ENCODE assay signal across 16 cellular contexts in the genomic region with DNA sequence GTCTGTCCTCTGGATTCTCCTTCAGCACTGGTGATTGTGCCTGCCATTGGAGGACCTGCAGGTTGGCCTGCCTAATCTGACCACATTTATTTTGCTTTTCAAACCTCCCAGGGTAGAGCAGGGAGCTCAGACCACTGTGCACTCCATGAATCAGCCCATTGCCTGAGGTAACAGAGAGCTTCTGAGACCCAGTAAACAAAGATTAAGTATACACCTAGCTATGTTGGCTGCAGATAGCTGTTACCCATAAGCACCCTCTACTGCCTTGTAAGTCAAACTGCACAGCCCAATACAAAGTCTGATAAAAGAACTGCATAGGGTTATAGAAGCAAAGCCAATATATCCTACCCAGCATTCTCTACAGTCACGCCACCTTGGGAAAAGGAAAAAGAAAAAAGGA.
A peak's percentile ranks its signal among the peaks of the same experiment; 100 is the strongest.
DNase-seq lines count a peak whose midpoint lies in the region; ATAC-seq and TF ChIP-seq lines count a peak whose summit lies in the region.
"Had no signal": no experiment of that assay in that cellular context is flagged by ENCODE, and none has a peak within 500 bp of the region (broad histone marks: within the 10 kb centered on the region; RNA-seq: fewer than 3 reads in every experiment).

No MANE protein-coding gene starts in this region.

- peak; percentile 50 for TF ChIP-seq CTCF in endodermal cell (conservative IDR thresholded peaks at IDR 0.05)
- peak; percentile 17 for TF ChIP-seq CTCF in neural progenitor cell (IDR thresholded peaks at IDR 0.05)

- H3K9me3 Mint-ChIP-seq in endodermal cell (peaks cover 15% of the 10 kb centered on the region), neural progenitor cell (peaks cover 16% of the 10 kb centered on the region)

- in situ Hi-C loops in GM23248 (cut with MboI) = no loop called here

- H3F3A ChIP-seq in GM23248 (ENCODE audit: insufficient read depth) (no peaks in the 10 kb centered on the region), neural progenitor cell (ENCODE audit: low read depth) (no peaks in the 10 kb centered on the region)

- DNase-seq in GM23248 = peak; percentile 6
- peak; percentile 81 for DNase-seq in NCI-H226
- no peak for DNase-seq in endodermal cell
- DNase-seq in neural progenitor cell (ENCODE audit: low spot score) = no peak
- DNase-seq in NCI-H2227 (lab: John Stamatoyannopoulos, UW; ENCODE audit: unreplicated experiment) = no peak
- DNase-seq in activated naive CD4-positive, alpha-beta T cell treated with Interleukin-2 at 50 U/mL for 16 hours = no peak
- DNase-seq: activated B cell treated with CpG ODN at 0.5 μM for 24 hours; activated CD8-positive, alpha-beta memory T cell treated with anti-CD3 and anti-CD28 coated beads, Interleukin-2, amount 50 U/mL, for 48 hours; GF-D8; occipital lobe; substantia nigra had no signal

- no peak overlapping the region for H3K27ac ChIP-seq in GM23248
- H3K27ac ChIP-seq in endodermal cell (ENCODE audit: low read depth, low read length) = no peak overlapping the region
- no peak overlapping the region for H3K27ac ChIP-seq in neural progenitor cell
- H3K27ac ChIP-seq: esophagus muscularis mucosa, HL-60 had no signal

- no peak overlapping the region for H2AFZ ChIP-seq in GM23248
- no peak overlapping the region for H2AFZ ChIP-seq in neural progenitor cell (replicated peaks)

- no peaks in the 10 kb centered on the region for H3K27me3 Mint-ChIP-seq in endodermal cell (ENCODE audit: insufficient read depth)
- H3K27me3 Mint-ChIP-seq in neural progenitor cell (ENCODE audit: insufficient read depth, low read depth) = peaks cover 2% of the 10 kb centered on the region
- H3K27me3 Mint-ChIP-seq: activated B cell treated with CpG ODN at 0.5 μM for 24 hours; activated naive CD4-positive, alpha-beta T cell treated with anti-CD3 and anti-CD28 coated beads, Interleukin-2, amount 50 U/mL, for 24 hours had no signal

- H3K36me3 Mint-ChIP-seq in endodermal cell (ENCODE audit: low read depth) (peaks cover 9% of the 10 kb centered on the region), neural progenitor cell (no peaks in the 10 kb centered on the region)
- H3K36me3 Mint-ChIP-seq: activated naive CD4-positive, alpha-beta T cell treated with anti-CD3 and anti-CD28 coated beads, Interleukin-2, amount 50 U/mL, for 24 hours had no signal

- H3K4me2 ChIP-seq in GM23248 (ENCODE audit: unreplicated experiment) = no peak overlapping the region
- H3K4me2 ChIP-seq in neural progenitor cell = no peak overlapping the region

- H3K9ac ChIP-seq in GM23248 (no peak overlapping the region), endodermal cell (ENCODE audit: extremely low read depth, low read length, poor library complexity, severe bottlenecking) (no peak overlapping the region), neural progenitor cell (no peak overlapping the region)

- no peak overlapping the region for H3K4me3 Mint-ChIP-seq in endodermal cell
- H3K4me3 Mint-ChIP-seq in neural progenitor cell = no peak overlapping the region
- H3K4me3 Mint-ChIP-seq: activated B cell treated with CpG ODN at 0.5 μM for 24 hours; activated naive CD4-positive, alpha-beta T cell treated with anti-CD3 and anti-CD28 coated beads, Interleukin-2, amount 50 U/mL, for 24 hours had no signal

- WGBS in GM23248 (ENCODE audit: low coverage in 1 of 2, low lambda C conversion rate in 2 of 2, missing lambda C conversion rate in 2 of 2), 2 experiments = 38% methylated on average over 1 of the region's 1 CpG
- 100% methylated on average over 1 of the region's 1 CpG; no CpG with 5 or more reads in 1 of the 2 experiments for WGBS in endodermal cell (ENCODE audit: insufficient coverage in 1 of 2, insufficient read length in 1 of 2), 2 experiments

- no peaks in the 10 kb centered on the region for H3K9me3 ChIP-seq in GM23248 (ENCODE audit: low read depth)
- no peaks in the 10 kb centered on the region for H3K9me3 ChIP-seq in endodermal cell (ENCODE audit: control insufficient read depth, low read length)
- no peaks in the 10 kb centered on the region for H3K9me3 ChIP-seq in neural progenitor cell (ENCODE audit: low read depth)

- no peak overlapping the region for H3K4me3 ChIP-seq in GM23248
- no peak overlapping the region for H3K4me3 ChIP-seq in endodermal cell (ENCODE audit: low read length)
- no peak overlapping the region for H3K4me3 ChIP-seq in neural progenitor cell
- H3K4me3 ChIP-seq: esophagus muscularis mucosa had no signal

- H3K79me2 ChIP-seq in GM23248 (ENCODE audit: insufficient read depth) (no peaks in the 10 kb centered on the region), neural progenitor cell (ENCODE audit: low read depth) (no peaks in the 10 kb centered on the region)

- H3K4me1 ChIP-seq in GM23248 (ENCODE audit: insufficient read depth) (no peaks in the 10 kb centered on the region), endodermal cell (ENCODE audit: control insufficient read depth, insufficient read depth, low read length) (no peaks in the 10 kb centered on the region), neural progenitor cell (no peaks in the 10 kb centered on the region)
- H3K4me1 ChIP-seq: esophagus muscularis mucosa had no signal

- peaks cover 4% of the 10 kb centered on the region for H3K4me1 Mint-ChIP-seq in endodermal cell
- peaks cover 2% of the 10 kb centered on the region for H3K4me1 Mint-ChIP-seq in neural progenitor cell
- H3K4me1 Mint-ChIP-seq: activated B cell treated with CpG ODN at 0.5 μM for 24 hours; activated naive CD4-positive, alpha-beta T cell treated with anti-CD3 and anti-CD28 coated beads, Interleukin-2, amount 50 U/mL, for 24 hours had no signal

- H3K27me3 ChIP-seq in GM23248 (replicated peaks; ENCODE audit: insufficient read depth) = no peaks in the 10 kb centered on the region
- no peaks in the 10 kb centered on the region for H3K27me3 ChIP-seq in endodermal cell (ENCODE audit: control insufficient read depth, insufficient read depth, low read length, poor library complexity, severe bottlenecking)
- H3K27me3 ChIP-seq in neural progenitor cell = no peaks in the 10 kb centered on the region
- H3K27me3 ChIP-seq: esophagus muscularis mucosa had no signal

- H3K9me2 ChIP-seq in GM23248 (ENCODE audit: insufficient read depth) = no peaks in the 10 kb centered on the region

- ATAC-seq in GM19463 (IDR thresholded peaks at IDR 0.05; ENCODE audit: unreplicated experiment) (no peak), HG03108 (IDR thresholded peaks at IDR 0.05; ENCODE audit: unreplicated experiment) (no peak)

- H3K27ac Mint-ChIP-seq in endodermal cell = no peak overlapping the region
- no peak overlapping the region for H3K27ac Mint-ChIP-seq in neural progenitor cell
- H3K27ac Mint-ChIP-seq: activated B cell treated with CpG ODN at 0.5 μM for 24 hours; activated naive CD4-positive, alpha-beta T cell treated with anti-CD3 and anti-CD28 coated beads, Interleukin-2, amount 50 U/mL, for 24 hours had no signal

- H3K36me3 ChIP-seq in GM23248 (ENCODE audit: low read depth) (no peaks in the 10 kb centered on the region), endodermal cell (ENCODE audit: control insufficient read depth, insufficient read depth, low read length) (no peaks in the 10 kb centered on the region), neural progenitor cell (no peaks in the 10 kb centered on the region)
- H3K36me3 ChIP-seq: esophagus muscularis mucosa had no signal

- H4K20me1 ChIP-seq in GM23248 (ENCODE audit: insufficient read depth) (no peaks in the 10 kb centered on the region), neural progenitor cell (ENCODE audit: low read depth) (no peaks in the 10 kb centered on the region)

Comparison
In these comparisons a context has a peak if more than half of its experiments do, and no peak if none do; other contexts are left out.
1. DNase-seq: peak in GM23248 (single experiment) and NCI-H226 (single experiment); none in endodermal cell (single experiment), neural progenitor cell (single experiment), NCI-H2227 (single experiment) and activated naive CD4-positive, alpha-beta T cell treated with Interleukin-2 at 50 U/mL for 16 hours (single experiment).